ENCODE assay signal across 15 cellular contexts in genomic region chr17:19460695-19461094, GRCh38. TPM values are rescaled to one million over a fixed set of nuclear protein-coding genes. Genes with fewer than 3 reads are reported as not detected.
DNase-seq lines count a peak whose midpoint lies in the region; ATAC-seq and TF ChIP-seq lines count a peak whose summit lies in the region.
"Had no signal": no experiment of that assay in that cellular context is flagged by ENCODE, and none has a peak within 500 bp of the region (broad histone marks: within the 10 kb centered on the region; RNA-seq: fewer than 3 reads in every experiment).

No MANE protein-coding gene starts in this region.

- H3K79me2 ChIP-seq in mesendoderm (ENCODE audit: control insufficient read depth, insufficient read depth, low read length) = no peaks in the 10 kb centered on the region

- H3K4me1 ChIP-seq in mesendoderm (ENCODE audit: control insufficient read depth, low read depth, low read length) = peaks cover 30% of the 10 kb centered on the region

- ATAC-seq in natural killer cell (no peak), HG02588 (IDR thresholded peaks at IDR 0.05; ENCODE audit: unreplicated experiment) (no peak)
- no peak for ATAC-seq in natural killer cell treated with Interleukin-12 subunit alpha and Interleukin-12 subunit beta and Interleukin-15 and Interleukin-18, amount 100 ng/mL, for 72 hours
- no peak for ATAC-seq in stimulated activated naive CD8-positive, alpha-beta T cell treated with anti-CD3 and anti-CD28 coated beads, Interleukin-15, amount 100 ng/mL, for 72 hours
- ATAC-seq: naive thymus-derived CD8-positive, alpha-beta T cell; upper lobe of right lung had no signal

- in situ Hi-C loops in brain microvascular endothelial cell (cut with HindIII; ENCODE audit: low pct_ligation_motif_present, low sequenced_read_pairs) = no loop called here

- H3K36me3 ChIP-seq in mesendoderm (ENCODE audit: control insufficient read depth, insufficient read depth, low read length) = no peaks in the 10 kb centered on the region
- no peaks in the 10 kb centered on the region for H3K36me3 ChIP-seq in brain microvascular endothelial cell (replicated peaks)
- H3K36me3 ChIP-seq: upper lobe of right lung had no signal

- H3K9ac ChIP-seq in mesendoderm (ENCODE audit: low read length) = peak overlapping the region; percentile 42

- DNase-seq in natural killer cell = no peak
- DNase-seq in natural killer cell treated with Interleukin-12 subunit alpha and Interleukin-12 subunit beta and Interleukin-15 and Interleukin-18, amount 100 ng/mL, for 72 hours (ENCODE audit: low spot score) = no peak
- peak; percentile 29 for DNase-seq in dermis blood vessel endothelial cell
- no peak for DNase-seq in mesendoderm
- DNase-seq in NOMO-1 treated with dmso at 0.1 percent for 144 hours (lab: John Stamatoyannopoulos, UW; ENCODE audit: unreplicated experiment) = no peak
- DNase-seq in brain microvascular endothelial cell = no peak
- DNase-seq in stimulated activated naive CD8-positive, alpha-beta T cell treated with anti-CD3 and anti-CD28 coated beads, Interleukin-15, amount 100 ng/mL, for 72 hours = no peak
- DNase-seq: activated effector memory CD4-positive, alpha-beta T cell treated with Interleukin-2 at 50 U/mL for 16 hours; DND-41; erythroblast; H7; NCI-H1930; upper lobe of right lung had no signal

- H3K4me1 Mint-ChIP-seq in natural killer cell = peaks cover 19 to 30% of the 10 kb centered on the region in 2 donors
- peaks cover 17 to 27% of the 10 kb centered on the region in 2 donors for H3K4me1 Mint-ChIP-seq in natural killer cell treated with Interleukin-12 subunit alpha and Interleukin-12 subunit beta and Interleukin-15 and Interleukin-18, amount 100 ng/mL, for 72 hours (ENCODE audit: low read depth in 2 of 2)
- H3K4me1 Mint-ChIP-seq in stimulated activated naive CD8-positive, alpha-beta T cell treated with anti-CD3 and anti-CD28 coated beads, Interleukin-15, amount 100 ng/mL, for 72 hours = peaks cover 51% of the 10 kb centered on the region

- peak overlapping the region; percentile 98 for H3K18ac ChIP-seq in mesendoderm (ENCODE audit: low read length)

- H2BK5ac ChIP-seq in mesendoderm (ENCODE audit: low read length) = peak overlapping the region; percentile 98

- TF ChIP-seq CTCF in natural killer cell (IDR thresholded peaks at IDR 0.05) (no peak), brain microvascular endothelial cell (IDR thresholded peaks at IDR 0.05; ENCODE audit: low read depth, low read length, missing control alignments) (no peak)

- H3K27ac Mint-ChIP-seq in natural killer cell = no peak overlapping the region
- H3K27ac Mint-ChIP-seq in natural killer cell treated with Interleukin-12 subunit alpha and Interleukin-12 subunit beta and Interleukin-15 and Interleukin-18, amount 100 ng/mL, for 72 hours = no peak overlapping the region
- H3K27ac Mint-ChIP-seq in stimulated activated naive CD8-positive, alpha-beta T cell treated with anti-CD3 and anti-CD28 coated beads, Interleukin-15, amount 100 ng/mL, for 72 hours = no peak overlapping the region

- H3K4me3 Mint-ChIP-seq in natural killer cell = peak overlapping the region; percentile 21
- no peak overlapping the region for H3K4me3 Mint-ChIP-seq in natural killer cell treated with Interleukin-12 subunit alpha and Interleukin-12 subunit beta and Interleukin-15 and Interleukin-18, amount 100 ng/mL, for 72 hours
- no peak overlapping the region for H3K4me3 Mint-ChIP-seq in stimulated activated naive CD8-positive, alpha-beta T cell treated with anti-CD3 and anti-CD28 coated beads, Interleukin-15, amount 100 ng/mL, for 72 hours

- intact Hi-C loops in natural killer cell (cut with micrococcal nuclease) = no loop called here

- no peak overlapping the region for H3K4me2 ChIP-seq in mesendoderm (ENCODE audit: low read length)

- peak overlapping the region; percentile 81 for H3K27ac ChIP-seq in mesendoderm (ENCODE audit: low read depth, low read length)
- no peak overlapping the region for H3K27ac ChIP-seq in brain microvascular endothelial cell
- H3K27ac ChIP-seq: upper lobe of right lung had no signal

- H3K23ac ChIP-seq in mesendoderm (ENCODE audit: low read length) = no peak overlapping the region

- H3K56ac ChIP-seq in mesendoderm (ENCODE audit: low read length) = peak overlapping the region; percentile 84

- H2BK120ac ChIP-seq in mesendoderm (ENCODE audit: low read depth, low read length) = peak overlapping the region; percentile 100

- H3K27me3 Mint-ChIP-seq in natural killer cell (ENCODE audit: low read depth in 2 of 2) = no peaks in the 10 kb centered on the region
- H3K27me3 Mint-ChIP-seq in natural killer cell treated with Interleukin-12 subunit alpha and Interleukin-12 subunit beta and Interleukin-15 and Interleukin-18, amount 100 ng/mL, for 72 hours = no peaks in the 10 kb centered on the region
- H3K27me3 Mint-ChIP-seq in stimulated activated naive CD8-positive, alpha-beta T cell treated with anti-CD3 and anti-CD28 coated beads, Interleukin-15, amount 100 ng/mL, for 72 hours = peaks cover 15% of the 10 kb centered on the region
- H3K27me3 Mint-ChIP-seq: naive thymus-derived CD8-positive, alpha-beta T cell had no signal

- H3K27me3 ChIP-seq in mesendoderm (ENCODE audit: insufficient read depth, low read length, poor library complexity) (no peaks in the 10 kb centered on the region), brain microvascular endothelial cell (replicated peaks) (no peaks in the 10 kb centered on the region)
- H3K27me3 ChIP-seq: upper lobe of right lung had no signal

- no peak overlapping the region for H3K4me3 ChIP-seq in mesendoderm (ENCODE audit: low read length)
- H3K4me3 ChIP-seq in brain microvascular endothelial cell (ENCODE audit: low read depth, low read length) = no peak overlapping the region
- H3K4me3 ChIP-seq: upper lobe of right lung had no signal

- H3K36me3 Mint-ChIP-seq in natural killer cell = no peaks in the 10 kb centered on the region
- H3K36me3 Mint-ChIP-seq in natural killer cell treated with Interleukin-12 subunit alpha and Interleukin-12 subunit beta and Interleukin-15 and Interleukin-18, amount 100 ng/mL, for 72 hours = no peaks in the 10 kb centered on the region
- H3K36me3 Mint-ChIP-seq: naive thymus-derived CD8-positive, alpha-beta T cell had no signal

- no CpG with 5 or more reads among the region's 3 CpGs for WGBS in mesendoderm (ENCODE audit: extremely low coverage, insufficient coverage, low lambda C conversion rate)

- H4K8ac ChIP-seq in mesendoderm (ENCODE audit: low read depth, low read length) = no peak overlapping the region

- H2AK5ac ChIP-seq in mesendoderm (ENCODE audit: low read length) = peak overlapping the region; percentile 75

- no peaks in the 10 kb centered on the region for H3K79me1 ChIP-seq in mesendoderm (ENCODE audit: low read length)

- no peak overlapping the region for H4K5ac ChIP-seq in mesendoderm (ENCODE audit: low read length)

- no peak overlapping the region for H2BK15ac ChIP-seq in mesendoderm (replicated peaks; ENCODE audit: low read depth)

- H3K4ac ChIP-seq in mesendoderm (ENCODE audit: low read depth, low read length) = peak overlapping the region; percentile 100

- H3K9me3 Mint-ChIP-seq in natural killer cell = no peaks in the 10 kb centered on the region
- no peaks in the 10 kb centered on the region for H3K9me3 Mint-ChIP-seq in natural killer cell treated with Interleukin-12 subunit alpha and Interleukin-12 subunit beta and Interleukin-15 and Interleukin-18, amount 100 ng/mL, for 72 hours
- no peaks in the 10 kb centered on the region for H3K9me3 Mint-ChIP-seq in stimulated activated naive CD8-positive, alpha-beta T cell treated with anti-CD3 and anti-CD28 coated beads, Interleukin-15, amount 100 ng/mL, for 72 hours
- H3K9me3 Mint-ChIP-seq: naive thymus-derived CD8-positive, alpha-beta T cell had no signal

RNA-seq across cellular contexts. Expression of gene RNF112, which starts 49.7 kb away (rescaled TPM):
- total RNA-seq in natural killer cell (1 to 10 TPM; 1.0 to 5.1 (median 5.0) TPM), dermis blood vessel endothelial cell (0.51 and 0.70 TPM in 2 replicates)
- total RNA-seq in natural killer cell treated with Interleukin-12 subunit alpha and Interleukin-12 subunit beta and Interleukin-15 and Interleukin-18, amount 100 ng/mL, for 72 hours = 1 to 10 TPM in 1 of 2 donors, under 1 TPM in 1; 0.14 to 1.1 TPM
- polyA plus RNA-seq in mesendoderm (2013, experiment 1 of 2) = 1.5 TPM
- 1.2 TPM for polyA plus RNA-seq in mesendoderm (2013, experiment 2 of 2)
